In the genomic region with DNA sequence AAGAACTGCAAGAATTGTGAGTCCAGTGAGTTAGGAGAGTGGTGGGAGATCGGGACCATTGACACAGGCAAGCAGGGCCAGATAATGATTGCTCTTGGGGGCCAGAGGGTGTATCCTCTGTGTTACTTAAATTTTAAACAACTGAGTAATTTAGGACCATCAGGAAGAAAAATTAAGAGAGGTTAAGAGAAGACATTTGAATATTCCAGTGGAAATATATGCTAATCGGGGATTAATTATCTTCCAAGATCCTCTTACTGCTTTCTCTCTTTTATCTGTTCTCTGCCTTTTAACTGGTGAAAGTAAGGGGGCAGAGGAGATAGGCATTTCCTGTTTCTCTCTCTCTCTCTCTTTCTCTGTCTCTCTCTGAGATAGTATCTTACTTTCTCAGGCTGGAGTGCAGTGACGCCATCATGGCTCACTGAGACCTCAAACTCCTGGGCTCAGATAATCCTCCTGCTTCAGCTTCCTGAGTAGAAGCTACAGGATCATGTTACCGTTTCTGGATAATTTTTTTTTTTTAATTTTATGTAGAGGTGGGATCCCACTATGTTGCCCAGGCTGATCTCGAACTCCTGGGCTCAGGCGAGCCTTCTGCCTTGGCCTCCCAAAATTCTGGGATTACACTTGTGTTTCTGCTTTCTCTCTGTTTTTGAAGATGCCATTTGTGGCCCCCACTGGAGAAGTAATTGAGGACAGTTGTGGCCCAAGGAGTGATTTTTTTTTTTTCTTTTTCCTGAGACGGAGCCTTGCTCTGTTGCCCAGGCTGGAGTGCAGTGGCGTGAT, we compare ENCODE assay signal across 9 cellular contexts.
DNase-seq lines count a peak whose midpoint lies in the region; ATAC-seq and TF ChIP-seq lines count a peak whose summit lies in the region.
"Had no signal": no experiment of that assay in that cellular context is flagged by ENCODE, and none has a peak within 500 bp of the region (broad histone marks: within the 10 kb centered on the region; RNA-seq: fewer than 3 reads in every experiment).

No MANE protein-coding gene starts in this region.

- DNase-seq in CD8-positive, alpha-beta T cell: no peak
- no peak for DNase-seq in iPS-NIHi7 (ENCODE audit: extremely low spot score)
- no peak for DNase-seq in posterior cingulate gyrus
- no peak for DNase-seq in DMS 273 treated with DMSO at 0.1 percent for 48 hours (lab: John Stamatoyannopoulos, UW)

- H3K4me1 ChIP-seq in CD8-positive, alpha-beta T cell (ENCODE audit: insufficient read depth, low read length): peaks cover 9% of the 10 kb centered on the region
- H3K4me1 ChIP-seq in Loucy (ENCODE audit: insufficient read depth, low read length, poor library complexity, severe bottlenecking): peaks cover 15% of the 10 kb centered on the region
- H3K4me1 ChIP-seq in mesodermal cell (ENCODE audit: control insufficient read depth, insufficient read depth, low read length, poor library complexity, severe bottlenecking): peaks cover 18% of the 10 kb centered on the region
- H3K4me1 ChIP-seq: breast epithelium had no signal

- peaks cover 21% of the 10 kb centered on the region for H3K4me1 Mint-ChIP-seq in CD8-positive, alpha-beta T cell (ENCODE audit: low read depth)
- H3K4me1 Mint-ChIP-seq in activated T-helper 17 cell treated with anti-CD3 and anti-CD28 coated beads, Interleukin-2, amount 50 U/mL, for 72 hours: peaks cover 13% of the 10 kb centered on the region

- H3K36me3 ChIP-seq in CD8-positive, alpha-beta T cell (ENCODE audit: insufficient read depth, low read length): no peaks in the 10 kb centered on the region
- peaks cover 4% of the 10 kb centered on the region; the same call in 1 of the 2 replicates for H3K36me3 ChIP-seq in Loucy (ENCODE audit: insufficient read depth, low read length)
- no peaks in the 10 kb centered on the region for H3K36me3 ChIP-seq in mesodermal cell (ENCODE audit: control insufficient read depth, insufficient read depth, low read length)
- H3K36me3 ChIP-seq: breast epithelium had no signal

- no peaks in the 10 kb centered on the region for H3K27me3 ChIP-seq in CD8-positive, alpha-beta T cell (ENCODE audit: insufficient read depth, low read length)
- H3K27me3 ChIP-seq in Loucy (ENCODE audit: insufficient read depth, low read length, poor library complexity, severe bottlenecking): no peaks in the 10 kb centered on the region
- H3K27me3 ChIP-seq: breast epithelium had no signal

- H3K79me2 ChIP-seq in Loucy (ENCODE audit: insufficient read depth, low read length): peaks cover 83% of the 10 kb centered on the region

- no peak for TF ChIP-seq CTCF in CD8-positive, alpha-beta T cell (IDR thresholded peaks at IDR 0.05)
- TF ChIP-seq CTCF in Loucy (conservative IDR thresholded peaks at IDR 0.05; ENCODE audit: low read length): no peak

- H2AFZ ChIP-seq in Loucy (ENCODE audit: low read length): no peak overlapping the region

- H3F3A ChIP-seq in Loucy (ENCODE audit: low read depth): 0 out of 2 replicates have a peak, but pooled peaks cover 5% of the 10 kb centered on the region

- no peaks in the 10 kb centered on the region for H3K9me3 ChIP-seq in CD8-positive, alpha-beta T cell (ENCODE audit: low read length)
- H3K9me3 ChIP-seq in Loucy (ENCODE audit: insufficient read depth, low read depth, low read length): no peaks in the 10 kb centered on the region
- no peaks in the 10 kb centered on the region for H3K9me3 ChIP-seq in mesodermal cell (ENCODE audit: control insufficient read depth, low read length)
- H3K9me3 ChIP-seq: breast epithelium had no signal

- POLR2A ChIA-PET in CD8-positive, alpha-beta T cell (lab: Charles Lee): interaction anchor here (0.6 kb wide), 1 partner anchor 10 kb away, joined by 3 read pairs; no protein-coding TSS in a partner anchor

- H3K27ac ChIP-seq in CD8-positive, alpha-beta T cell (ENCODE audit: low read depth, low read length): no peak overlapping the region
- peak overlapping the region; percentile 94 for H3K27ac ChIP-seq in mesodermal cell (ENCODE audit: low read depth, low read length, severe bottlenecking)
- H3K27ac ChIP-seq: breast epithelium had no signal

- peak; percentile 61 for ATAC-seq in CD8-positive, alpha-beta T cell
- peak; percentile 97 for ATAC-seq in activated T-helper 17 cell treated with anti-CD3 and anti-CD28 coated beads, Interleukin-2, amount 50 U/mL, for 72 hours (replicated peaks)
- ATAC-seq in HG03432 (IDR thresholded peaks at IDR 0.05; ENCODE audit: unreplicated experiment): no peak

- intact Hi-C loops in CD8-positive, alpha-beta T cell (cut with DNase I, micrococcal nuclease): no loop called here
- intact Hi-C loops in posterior cingulate gyrus (cut with DNase I): no loop called here

- H3K4me2 ChIP-seq in Loucy (ENCODE audit: low read depth, low read length, poor library complexity, severe bottlenecking): peak overlapping the region; percentile 64

- no peak overlapping the region for H3K4me3 Mint-ChIP-seq in CD8-positive, alpha-beta T cell
- peak overlapping the region; percentile 31 for H3K4me3 Mint-ChIP-seq in activated T-helper 17 cell treated with anti-CD3 and anti-CD28 coated beads, Interleukin-2, amount 50 U/mL, for 72 hours

- CTCF ChIA-PET in CD8-positive, alpha-beta T cell (lab: Charles Lee): no interaction called here

- H3K27ac Mint-ChIP-seq in CD8-positive, alpha-beta T cell: peak overlapping the region; percentile 45
- H3K27ac Mint-ChIP-seq in activated T-helper 17 cell treated with anti-CD3 and anti-CD28 coated beads, Interleukin-2, amount 50 U/mL, for 72 hours: peak overlapping the region; percentile 44

- no peaks in the 10 kb centered on the region for H3K9me2 ChIP-seq in Loucy (replicated peaks; ENCODE audit: low read depth, low read length)

- WGBS in mesodermal cell (ENCODE audit: insufficient coverage in 2 of 2), 2 experiments: 87 to 88% methylated on average over 4 to 7 of the region's 8 CpGs

- no peak overlapping the region for H3K4me3 ChIP-seq in CD8-positive, alpha-beta T cell (ENCODE audit: low read depth, low read length)
- H3K4me3 ChIP-seq in Loucy (ENCODE audit: low read length, poor library complexity, severe bottlenecking) (peak overlapping the region; percentile 54), mesodermal cell (ENCODE audit: extremely low read depth, insufficient read depth, low read length, poor library complexity, severe bottlenecking) (no peak overlapping the region)
- H3K4me3 ChIP-seq: breast epithelium had no signal

- H3K9me3 Mint-ChIP-seq in CD8-positive, alpha-beta T cell: no peaks in the 10 kb centered on the region
- H3K9me3 Mint-ChIP-seq in activated T-helper 17 cell treated with anti-CD3 and anti-CD28 coated beads, Interleukin-2, amount 50 U/mL, for 72 hours: no peaks in the 10 kb centered on the region

- H4K20me1 ChIP-seq in Loucy (ENCODE audit: insufficient read depth, low read length, poor library complexity, severe bottlenecking): no peaks in the 10 kb centered on the region

- no peaks in the 10 kb centered on the region for H3K27me3 Mint-ChIP-seq in CD8-positive, alpha-beta T cell (ENCODE audit: low read depth)
- no peaks in the 10 kb centered on the region for H3K27me3 Mint-ChIP-seq in activated T-helper 17 cell treated with anti-CD3 and anti-CD28 coated beads, Interleukin-2, amount 50 U/mL, for 72 hours

- no peaks in the 10 kb centered on the region for H3K36me3 Mint-ChIP-seq in CD8-positive, alpha-beta T cell
- no peaks in the 10 kb centered on the region for H3K36me3 Mint-ChIP-seq in activated T-helper 17 cell treated with anti-CD3 and anti-CD28 coated beads, Interleukin-2, amount 50 U/mL, for 72 hours (ENCODE audit: low read depth)

- peak overlapping the region; percentile 21 for H3K9ac ChIP-seq in Loucy (ENCODE audit: low read depth, low read length, poor library complexity, severe bottlenecking)
